Comparison of ENCODE assay signal across 25 cellular contexts in genomic region chr11:93361435-93361834, GRCh38. TPM values are rescaled to one million over a fixed set of nuclear protein-coding genes. Genes with fewer than 3 reads are reported as not detected.
"Had no signal": no experiment of that assay in that cellular context is flagged by ENCODE, and none has a peak within 500 bp of the region (broad histone marks: within the 10 kb centered on the region; RNA-seq: fewer than 3 reads in every experiment).

No MANE protein-coding gene starts in this region.

- H3K79me2 ChIP-seq: parathyroid adenoma had no signal

- H3K9me3 Mint-ChIP-seq: activated T-helper 1 cell treated with anti-CD3 and anti-CD28 coated beads, Interleukin-12 subunit alpha, Interleukin-12 subunit beta, Interleukin-2, Interleukin-4 antibody, amounts not matched to agents 30 ng/mL and 10 ng/mL and 1 ng/mL, durations not matched to agents 14 hours and 24 hours and 36 hours had no signal

- H3K27me3 ChIP-seq: foreskin keratinocyte, neutrophil, suprapubic skin had no signal

- H3K4me2 ChIP-seq: smooth muscle cell had no signal

- H3K27me3 Mint-ChIP-seq: activated naive CD8-positive, alpha-beta T cell; stimulated activated naive CD8-positive, alpha-beta T cell treated with anti-CD3 and anti-CD28 coated beads, Interleukin-15, amount 100 ng/mL, for 72 hours had no signal

- H3K27ac Mint-ChIP-seq: activated naive CD8-positive, alpha-beta T cell; activated T-helper 1 cell treated with anti-CD3 and anti-CD28 coated beads, Interleukin-12 subunit alpha, Interleukin-12 subunit beta, Interleukin-2, Interleukin-4 antibody, amounts not matched to agents 30 ng/mL and 10 ng/mL and 1 ng/mL, durations not matched to agents 14 hours and 24 hours and 36 hours; natural killer cell; stimulated activated naive CD8-positive, alpha-beta T cell treated with anti-CD3 and anti-CD28 coated beads, Interleukin-15, amount 100 ng/mL, for 72 hours had no signal

- H2AFZ ChIP-seq: parathyroid adenoma had no signal

- H3K36me3 Mint-ChIP-seq: activated naive CD8-positive, alpha-beta T cell had no signal

- H3K4me3 ChIP-seq: lower lobe of right lung, smooth muscle cell, suprapubic skin had no signal

- FAIRE-seq: bronchial epithelial cell had no signal

- H3K4me1 ChIP-seq: foreskin keratinocyte, lower lobe of right lung, parathyroid adenoma, suprapubic skin had no signal

- H3K36me3 ChIP-seq: lower lobe of right lung, neutrophil, suprapubic skin had no signal

- H3K27ac ChIP-seq: foreskin keratinocyte, lower lobe of right lung, neutrophil, parathyroid adenoma, suprapubic skin, VCaP had no signal

- H3K4me3 Mint-ChIP-seq: activated naive CD8-positive, alpha-beta T cell; activated T-helper 1 cell treated with anti-CD3 and anti-CD28 coated beads, Interleukin-12 subunit alpha, Interleukin-12 subunit beta, Interleukin-2, Interleukin-4 antibody, amounts not matched to agents 30 ng/mL and 10 ng/mL and 1 ng/mL, durations not matched to agents 14 hours and 24 hours and 36 hours; natural killer cell; stimulated activated naive CD8-positive, alpha-beta T cell treated with anti-CD3 and anti-CD28 coated beads, Interleukin-15, amount 100 ng/mL, for 72 hours had no signal

- H3K4me1 Mint-ChIP-seq: natural killer cell; stimulated activated naive CD8-positive, alpha-beta T cell treated with anti-CD3 and anti-CD28 coated beads, Interleukin-15, amount 100 ng/mL, for 72 hours had no signal

- H3K9ac ChIP-seq: parathyroid adenoma had no signal

- ATAC-seq: foreskin keratinocyte; left colon; lower lobe of right lung; natural killer cell; sciatic nerve; stimulated activated naive CD8-positive, alpha-beta T cell treated with anti-CD3 and anti-CD28 coated beads, Interleukin-15, amount 100 ng/mL, for 72 hours had no signal

- H3K9me3 ChIP-seq: neutrophil, suprapubic skin had no signal

- DNase-seq: activated CD4-positive, alpha-beta T cell treated with anti-CD3 and anti-CD28 coated beads, Interleukin-2, amount 50 U/mL, for 4 hours; activated gamma-delta T cell treated with Interleukin-2 at 50 U/mL for 16 hours; activated T-cell treated with anti-CD3 and anti-CD28 coated beads for 4 hours; dermis blood vessel endothelial cell; effector memory CD4-positive, alpha-beta T cell; foreskin keratinocyte; hypothalamus; islet precursor cell; left colon; lower lobe of right lung; natural killer cell; stimulated activated CD4-positive, alpha-beta T cell treated with anti-CD3 and anti-CD28 coated beads, Interleukin-4, amount 100 ng/mL, for 1 hour; stimulated activated naive CD8-positive, alpha-beta T cell treated with anti-CD3 and anti-CD28 coated beads, Interleukin-15, amount 100 ng/mL, for 72 hours; T1000 had no signal

RNA-seq across cellular contexts. Expression of gene DEUP1, which starts 30.9 kb away (rescaled TPM):
- total RNA-seq: activated T-helper 1 cell treated with anti-CD3 and anti-CD28 coated beads, Interleukin-12 subunit alpha, Interleukin-12 subunit beta, Interleukin-2, Interleukin-4 antibody, amounts not matched to agents 30 ng/mL and 10 ng/mL and 1 ng/mL, durations not matched to agents 14 hours and 24 hours and 36 hours; bronchial epithelial cell; dermis blood vessel endothelial cell; foreskin keratinocyte; mesenteric fat pad; natural killer cell; sciatic nerve; suprapubic skin; T-helper 1 cell treated with Interleukin-12 subunit alpha and Interleukin-12 subunit beta and Interleukin-4 antibody, amounts not matched to agents 30 ng/mL and 1 ng/mL, for 36 hours had no signal
- polyA plus RNA-seq: foreskin keratinocyte, smooth muscle cell had no signal
